In the genomic region with DNA sequence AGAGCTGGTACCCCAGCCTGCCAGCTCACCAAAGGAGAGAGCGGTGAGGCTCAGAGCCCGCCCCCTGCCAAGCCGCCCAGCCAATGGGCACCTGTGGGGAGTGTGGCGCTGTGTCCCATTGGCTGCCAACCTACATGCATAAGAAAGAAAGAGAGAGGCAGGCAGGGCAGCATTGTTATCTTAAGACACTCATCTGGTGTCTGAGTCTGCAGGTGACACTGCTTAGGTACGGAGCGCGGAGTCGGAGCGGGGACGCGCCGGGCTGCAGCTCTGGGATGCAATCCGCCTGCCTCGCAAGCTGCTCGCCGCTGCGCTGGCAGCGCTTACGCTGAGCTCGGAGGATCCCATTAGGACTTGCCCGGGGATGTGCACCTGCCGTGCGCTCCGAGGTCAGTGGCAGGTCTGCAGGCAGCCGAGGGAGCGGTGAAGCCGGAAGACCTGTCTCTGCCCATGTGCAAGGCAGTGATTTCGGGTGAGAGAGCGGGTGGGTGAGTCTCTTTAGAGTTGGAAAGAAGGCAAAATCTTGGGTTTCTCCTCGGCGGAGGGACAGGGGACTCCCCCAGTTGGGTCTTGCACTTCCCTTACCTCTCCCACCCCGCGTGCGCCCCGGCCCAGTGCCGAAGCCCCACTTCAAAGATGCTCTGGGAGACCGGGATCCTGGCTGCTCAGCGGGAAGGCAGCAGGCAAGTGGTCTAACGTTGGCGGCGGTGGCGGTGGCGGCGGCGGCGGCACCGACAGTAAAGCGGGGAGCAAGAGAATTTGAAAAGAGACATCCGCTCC, we compare ENCODE assay signal across 8 cellular contexts. TPM values are rescaled to one million over a fixed set of nuclear protein-coding genes. Genes with fewer than 3 reads are reported as not detected.
DNase-seq lines count a peak whose midpoint lies in the region; ATAC-seq, FAIRE-seq and TF ChIP-seq lines count a peak whose summit lies in the region.

TSS of gene BRINP2 (plus strand) at position 203 of the 780 bp plus-strand sequence. CDS start 58,919 bp downstream, outside the sequence.

- peak within 1 kb of the TSS; percentile 99 for H3K4me2 ChIP-seq in A549

- TF ChIP-seq CTCF in A549 (IDR thresholded peaks at IDR 0.05) (no peak), astrocyte of the spinal cord (IDR thresholded peaks at IDR 0.05; ENCODE audit: low read depth, low read length) (no peak)

- H3K4me3 ChIP-seq in A549 (peak within 1 kb of the TSS; percentile 45), astrocyte of the spinal cord (ENCODE audit: low read depth, low read length) (peak within 1 kb of the TSS; percentile 37), stomach smooth muscle (ENCODE audit: low read length in 2 of 2) (peak within 1 kb of the TSS; percentile 70 to 75)

- POLR2A ChIA-PET in A549 (lab: Yijun Ruan, JAX), result no interaction called here

- H3K36me3 ChIP-seq in stomach smooth muscle (ENCODE audit: control insufficient read depth in 2 of 2, insufficient read depth in 2 of 2, low read length in 2 of 2), result no peaks in the 10 kb centered on the region

- CTCF ChIA-PET in A549 (lab: Yijun Ruan, JAX), result interaction anchor here (1.1 to 3.4 kb wide), 3 partner anchors 11 to 128 kb away, joined by 3 to 25 read pairs (median 3); no protein-coding TSS in a partner anchor

- no peak for TF ChIP-seq RAD21 in A549 (conservative IDR thresholded peaks at IDR 0.05 in 1 of 2, IDR thresholded peaks at IDR 0.05 in 1 of 2)

- H3K27ac ChIP-seq in A549 (no peak within 1 kb of the TSS), stomach smooth muscle (ENCODE audit: low read length) (no peak within 1 kb of the TSS)

- H3K4me1 ChIP-seq in A549 (peaks cover 7% of the 10 kb centered on the region; the same call in 1 of the 3 replicates), stomach smooth muscle (ENCODE audit: control insufficient read depth, insufficient read depth, low read length) (peaks cover 11% of the 10 kb centered on the region)

- no peak for TF ChIP-seq EP300 in A549 (IDR thresholded peaks at IDR 0.05)

- peaks cover 36 to 49% of the 10 kb centered on the region in 2 donors for H3K27me3 ChIP-seq in stomach smooth muscle (ENCODE audit: control insufficient read depth in 1 of 2, insufficient read depth in 2 of 2, low read length in 2 of 2)

- H3K9ac ChIP-seq in stomach smooth muscle (ENCODE audit: low read length in 2 of 2), result no peak within 1 kb of the TSS

- ATAC-seq in A549 (peak; percentile 94 to 98), GM19351 (IDR thresholded peaks at IDR 0.05; ENCODE audit: unreplicated experiment) (peak; percentile 76), GM18517 (IDR thresholded peaks at IDR 0.05; ENCODE audit: unreplicated experiment) (no peak)

- FAIRE-seq in A549 (lab: Jason Lieb, UNC), result no peak

- H3K9me3 ChIP-seq in A549 (no peaks in the 10 kb centered on the region), stomach smooth muscle (ENCODE audit: control insufficient read depth in 2 of 2, low read length in 2 of 2) (peaks cover 0 to under 1% of the 10 kb centered on the region in 2 donors)

- TF ChIP-seq POLR2A in A549 (IDR thresholded peaks at IDR 0.05; ENCODE audit: low read length), result no peak

- in situ Hi-C loops in astrocyte of the spinal cord (cut with HindIII; ENCODE audit: low sequenced_read_pairs), result no loop called here

- peak; percentile 46 to 66 for DNase-seq in A549 (ENCODE audit: low read depth in 1 of 2, low spot score in 1 of 2)
- DNase-seq in NCI-H128 (lab: John Stamatoyannopoulos, UW; ENCODE audit: unreplicated experiment), result peak; percentile 66
- peak; percentile 50 for DNase-seq in astrocyte of the spinal cord (ENCODE audit: low read depth, low spot score)
- DNase-seq in inferior parietal cortex (ENCODE audit: extremely low spot score), result peak; percentile 84
- DNase-seq in stimulated activated CD4-positive, alpha-beta T cell treated with anti-CD3 and anti-CD28 coated beads, Interleukin-2, amount 100 ng/mL, for 24 hours, result no peak

- 33% methylated on average over 18 of the region's 49 CpGs for WGBS in A549 (ENCODE audit: missing lambda C conversion rate)

TF ChIP-seq in A549, 52 proteins besides CTCF, POLR2A, EP300 and RAD21:
- TF ChIP-seq ELK1 (IDR thresholded peaks at IDR 0.05; ENCODE audit: low read depth, low read length) (no peak), MYC (IDR thresholded peaks at IDR 0.05; ENCODE audit: borderline replicate concordance, low read length) (no peak), JUNB (IDR thresholded peaks at IDR 0.05) (no peak), EHMT2 (IDR thresholded peaks at IDR 0.05; ENCODE audit: low read depth) (no peak), ZSCAN20 (CRISPR knock-in tag; IDR thresholded peaks at IDR 0.05) (no peak), SMC3 (IDR thresholded peaks at IDR 0.05) (no peak), CHD4 (IDR thresholded peaks at IDR 0.05; ENCODE audit: borderline replicate concordance) (no peak), CBX2 (IDR thresholded peaks at IDR 0.05; ENCODE audit: borderline replicate concordance, low read depth) (no peak), FOXS1 (CRISPR knock-in tag; IDR thresholded peaks at IDR 0.05) (no peak), FOSB (CRISPR knock-in tag; IDR thresholded peaks at IDR 0.05) (no peak), RFX5 (IDR thresholded peaks at IDR 0.05) (no peak), PHF8 (IDR thresholded peaks at IDR 0.05; ENCODE audit: borderline replicate concordance, low read depth) (no peak), TP53 (CRISPR knock-in tag; IDR thresholded peaks at IDR 0.05) (no peak)
- TF ChIP-seq, protein P1, sequence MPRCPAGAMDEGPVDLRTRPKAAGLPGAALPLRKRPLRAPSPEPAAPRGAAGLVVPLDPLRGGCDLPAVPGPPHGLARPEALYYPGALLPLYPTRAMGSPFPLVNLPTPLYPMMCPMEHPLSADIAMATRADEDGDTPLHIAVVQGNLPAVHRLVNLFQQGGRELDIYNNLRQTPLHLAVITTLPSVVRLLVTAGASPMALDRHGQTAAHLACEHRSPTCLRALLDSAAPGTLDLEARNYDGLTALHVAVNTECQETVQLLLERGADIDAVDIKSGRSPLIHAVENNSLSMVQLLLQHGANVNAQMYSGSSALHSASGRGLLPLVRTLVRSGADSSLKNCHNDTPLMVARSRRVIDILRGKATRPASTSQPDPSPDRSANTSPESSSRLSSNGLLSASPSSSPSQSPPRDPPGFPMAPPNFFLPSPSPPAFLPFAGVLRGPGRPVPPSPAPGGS (IDR thresholded peaks at IDR 0.05), result no peak
- TF ChIP-seq, protein P2, sequence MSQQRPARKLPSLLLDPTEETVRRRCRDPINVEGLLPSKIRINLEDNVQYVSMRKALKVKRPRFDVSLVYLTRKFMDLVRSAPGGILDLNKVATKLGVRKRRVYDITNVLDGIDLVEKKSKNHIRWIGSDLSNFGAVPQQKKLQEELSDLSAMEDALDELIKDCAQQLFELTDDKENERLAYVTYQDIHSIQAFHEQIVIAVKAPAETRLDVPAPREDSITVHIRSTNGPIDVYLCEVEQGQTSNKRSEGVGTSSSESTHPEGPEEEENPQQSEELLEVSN (IDR thresholded peaks at IDR 0.05; ENCODE audit: borderline replicate concordance, low read depth), result no peak
TF ChIP-seq in A549: peak in this region for 0.

RNA-seq across cellular contexts. Expression of gene BRINP2, which starts in this region (rescaled TPM):
- polyA plus RNA-seq in A549 (2011; rRNA removed), result 0.07 and 0.09 TPM in 2 replicates
- polyA plus RNA-seq in A549 (2012; cell fraction: cytosol; rRNA removed), result 0.01 and 0.06 TPM in 2 replicates
- polyA plus RNA-seq in A549 (2012; cell fraction: nucleus; rRNA removed), result 0.09 and 0.12 TPM in 2 replicates
- 0.04 TPM in 2 of 3 replicates, not detected in the other for polyA plus RNA-seq in A549 (2017; fragmentation: RNase III; extraction: RNeasy Plus Mini Kit Qiagen cat#74134 plus additional on column Dnase treatment)
- polyA minus RNA-seq in A549 (2011; rRNA and poly(A)+ RNA removed), result 0.10 and 0.17 TPM in 2 replicates

Comparison
In these comparisons a context has a peak if more than half of its experiments do, and no peak if none do; other contexts are left out.
1. Peak in DNase-seq, ATAC-seq, H3K4me3 ChIP-seq and H3K4me2 ChIP-seq in A549; RNA of the gene not detected or under 1 TPM.
2. DNase-seq: peak in NCI-H128 (single experiment), astrocyte of the spinal cord (single experiment) and inferior parietal cortex (single experiment); none in stimulated activated CD4-positive, alpha-beta T cell treated with anti-CD3 and anti-CD28 coated beads, Interleukin-2, amount 100 ng/mL, for 24 hours (0 of 2).
3. Peak in every context shown above with its lines, with median percentiles within 50 percentile points of each other: H3K4me3 ChIP-seq.